Comparison of ENCODE assay signal across 8 cellular contexts in the genomic region with DNA sequence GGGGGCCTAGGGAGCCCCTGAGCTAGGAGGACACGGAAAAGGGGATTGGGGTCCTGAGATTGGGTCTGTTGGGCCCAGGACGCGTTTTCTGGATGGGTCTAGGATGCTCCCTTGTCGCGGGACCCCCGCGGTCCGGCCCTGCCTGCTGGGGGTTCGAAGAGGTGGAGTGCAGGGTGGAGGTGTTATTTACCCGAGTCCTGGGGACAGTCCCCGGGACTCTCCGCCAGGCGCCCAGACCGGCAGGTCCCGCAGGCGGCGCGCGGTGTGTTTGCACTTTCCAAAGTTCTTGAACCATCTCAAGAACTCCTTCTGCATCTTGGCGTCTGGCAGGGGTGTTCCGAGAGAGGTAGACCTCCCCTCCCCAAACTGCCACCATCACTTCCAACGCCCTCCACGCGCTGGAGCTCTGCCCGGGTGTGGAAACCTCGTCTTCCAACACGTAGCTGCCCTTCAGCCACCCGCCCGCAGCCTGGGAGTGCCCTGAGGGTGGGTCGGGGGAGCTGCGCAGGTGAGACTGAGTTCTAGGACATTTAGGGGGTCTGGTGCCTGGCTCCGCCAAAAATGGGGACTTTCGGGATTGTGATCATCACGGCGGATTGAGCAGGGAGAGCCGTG. TPM values are rescaled to one million over a fixed set of nuclear protein-coding genes. Genes with fewer than 3 reads are reported as not detected.
DNase-seq lines count a peak whose midpoint lies in the region; ATAC-seq, FAIRE-seq and TF ChIP-seq lines count a peak whose summit lies in the region.

No MANE protein-coding gene starts in this region.

- peak in 1 of 3 donors; percentile 11 for TF ChIP-seq CTCF in breast epithelium (IDR thresholded peaks at IDR 0.05)
- no peak for TF ChIP-seq CTCF in kidney epithelial cell (IDR thresholded peaks at IDR 0.05; ENCODE audit: insufficient read depth, low read length, poor library complexity, severe bottlenecking)
- TF ChIP-seq CTCF in D721Med (IDR thresholded peaks at IDR 0.05; ENCODE audit: insufficient read depth, missing control alignments), result no peak

- ATAC-seq in HG02678 (IDR thresholded peaks at IDR 0.05; ENCODE audit: unreplicated experiment), result peak; percentile 23

- H3K36me3 ChIP-seq in ES-I3 (ENCODE audit: insufficient read depth, low read length), result no peaks in the 10 kb centered on the region
- peaks cover 41% of the 10 kb centered on the region for H3K36me3 ChIP-seq in SK-N-MC (ENCODE audit: insufficient read depth, low read length)
- H3K36me3 ChIP-seq in breast epithelium, result no peaks in the 10 kb centered on the region
- H3K36me3 ChIP-seq in kidney epithelial cell (ENCODE audit: control insufficient read depth, insufficient read depth, low read length), result no peaks in the 10 kb centered on the region

- DNase-seq in SK-N-MC (ENCODE audit: low read depth, low spot score) (no peak), breast epithelium (ENCODE audit: low spot score in 2 of 2) (peak; percentile 32 to 51), kidney epithelial cell (ENCODE audit: low read depth) (no peak), NCI-H2171 treated with DMSO at 0.1 percent for 48 hours (lab: John Stamatoyannopoulos, UW) (no peak), D721Med (ENCODE audit: insufficient read length, low spot score) (no peak)
- peak; percentile 56 for DNase-seq in stimulated activated CD8-positive, alpha-beta memory T cell treated with anti-CD3 and anti-CD28 coated beads, Interleukin-4, amount 100 ng/mL, for 48 hours

- H3K9ac ChIP-seq in ES-I3 (ENCODE audit: low read depth, low read length) (peak overlapping the region; percentile 84), SK-N-MC (ENCODE audit: insufficient read length) (peak overlapping the region; percentile 99)

- H3K27ac ChIP-seq in SK-N-MC (peak overlapping the region; percentile 100), breast epithelium (peak overlapping the region; percentile 87 to 92)

- FAIRE-seq in D721Med (lab: Jason Lieb, UNC), result no peak

- H3K27me3 ChIP-seq in breast epithelium (no peaks in the 10 kb centered on the region), kidney epithelial cell (ENCODE audit: control insufficient read depth, insufficient read depth, low read length) (no peaks in the 10 kb centered on the region)

- H3K9me3 ChIP-seq in ES-I3 (ENCODE audit: control insufficient read depth, insufficient read depth, low read length) (no peaks in the 10 kb centered on the region), SK-N-MC (ENCODE audit: low read depth, low read length) (no peaks in the 10 kb centered on the region), breast epithelium (no peaks in the 10 kb centered on the region)

- intact Hi-C loops in breast epithelium (cut with DNase I; ENCODE audit: low total_unique reads), result loop anchor here (10.0 kb wide), 1 partner anchor 59 kb away; no protein-coding TSS in a partner anchor

- H3K4me3 ChIP-seq in SK-N-MC (peak overlapping the region; percentile 97), breast epithelium (peak overlapping the region; percentile 66 to 82 (median 77)), kidney epithelial cell (ENCODE audit: low read depth, low read length) (peak overlapping the region; percentile 72)

- TF ChIP-seq POLR2A in breast epithelium (IDR thresholded peaks at IDR 0.05), result no peak

- peaks cover 42% of the 10 kb centered on the region for H3K4me1 ChIP-seq in ES-I3 (ENCODE audit: insufficient read depth, low read length)
- no peaks in the 10 kb centered on the region for H3K4me1 ChIP-seq in breast epithelium

RNA-seq across cellular contexts. Expression of gene CAV1, which starts 0.6 kb away (rescaled TPM):
- total RNA-seq in breast epithelium (100 to 1,000 TPM; 117 to 729 (median 154) TPM), kidney epithelial cell (15.8 and 19.4 TPM in 2 replicates)

RNA-seq across cellular contexts. Expression of gene CAV2, which starts 25.9 kb away (rescaled TPM):
- total RNA-seq in breast epithelium, result 100 to 1,000 TPM in 1 of 3 donors, 10 to 100 TPM in 2; 63.3 to 311 (median 97.6) TPM
- total RNA-seq in kidney epithelial cell, result 42.4 and 53.5 TPM in 2 replicates

Comparison
In these comparisons a context has a peak if more than half of its experiments do, and no peak if none do; other contexts are left out.
1. DNase-seq: peak in breast epithelium (2 of 2) and stimulated activated CD8-positive, alpha-beta memory T cell treated with anti-CD3 and anti-CD28 coated beads, Interleukin-4, amount 100 ng/mL, for 48 hours (single experiment); none in SK-N-MC (single experiment), kidney epithelial cell (single experiment), NCI-H2171 treated with DMSO at 0.1 percent for 48 hours (single experiment) and D721Med (single experiment).
2. Peak in every context shown above with its lines, with median percentiles within 50 percentile points of each other: H3K4me3 ChIP-seq.